Comparison of ENCODE assay signal across 24 cellular contexts in genomic region chr19:7975037-7975436, GRCh38. TPM values are rescaled to one million over a fixed set of nuclear protein-coding genes. Genes with fewer than 3 reads are reported as not detected.
DNase-seq lines count a peak whose midpoint lies in the region; ATAC-seq and TF ChIP-seq lines count a peak whose summit lies in the region.
"Had no signal": no experiment of that assay in that cellular context is flagged by ENCODE, and none has a peak within 500 bp of the region (broad histone marks: within the 10 kb centered on the region; RNA-seq: fewer than 3 reads in every experiment).

No MANE protein-coding gene starts in this region.

- H3K9me3 ChIP-seq in psoas muscle: no peaks in the 10 kb centered on the region
- no peaks in the 10 kb centered on the region for H3K9me3 ChIP-seq in effector memory CD4-positive, alpha-beta T cell (ENCODE audit: control insufficient read depth, low read length)
- H3K9me3 ChIP-seq: prostate gland had no signal

- peak overlapping the region; percentile 29 for H3K27ac ChIP-seq in cingulate gyrus (ENCODE audit: low read depth, low read length)
- no peak overlapping the region for H3K27ac ChIP-seq in psoas muscle
- H3K27ac ChIP-seq in effector memory CD4-positive, alpha-beta T cell (ENCODE audit: insufficient read depth, low read length, poor library complexity, severe bottlenecking): no peak overlapping the region
- H3K27ac ChIP-seq: foreskin keratinocyte, prostate gland, skin epidermis had no signal

- peaks cover 2 to 53% of the 10 kb centered on the region in 2 donors for H3K36me3 ChIP-seq in psoas muscle (ENCODE audit: insufficient read depth in 1 of 2, low read depth in 1 of 2)
- peaks cover 69% of the 10 kb centered on the region for H3K36me3 ChIP-seq in effector memory CD4-positive, alpha-beta T cell (ENCODE audit: control insufficient read depth, insufficient read depth, low read length)

- H3K4me1 ChIP-seq in psoas muscle: peaks cover 22% of the 10 kb centered on the region
- H3K4me1 ChIP-seq in effector memory CD4-positive, alpha-beta T cell (ENCODE audit: control insufficient read depth, insufficient read depth, low read length, poor library complexity, severe bottlenecking): no peaks in the 10 kb centered on the region
- H3K4me1 ChIP-seq: foreskin keratinocyte, prostate gland had no signal

- no peaks in the 10 kb centered on the region for H3K27me3 ChIP-seq in psoas muscle (ENCODE audit: insufficient read depth in 3 of 3, low read length in 2 of 3)
- H3K27me3 ChIP-seq in effector memory CD4-positive, alpha-beta T cell (replicated peaks; ENCODE audit: control insufficient read depth, insufficient read depth, low read length, poor library complexity, severe bottlenecking): no peaks in the 10 kb centered on the region
- H3K27me3 ChIP-seq: foreskin keratinocyte had no signal

- no peak overlapping the region for H3K4me3 ChIP-seq in psoas muscle
- no peak overlapping the region for H3K4me3 ChIP-seq in effector memory CD4-positive, alpha-beta T cell (ENCODE audit: insufficient read depth, low read depth, low read length, poor library complexity, severe bottlenecking)
- H3K4me3 ChIP-seq: prostate gland, skin epidermis had no signal

- 34 to 51% (median 37%) methylated on average over 7 of the region's 7 CpGs for WGBS in psoas muscle, 3 donors

- ATAC-seq in psoas muscle (peak; percentile 51 to 70 (median 56)), GM18505 (IDR thresholded peaks at IDR 0.05; ENCODE audit: unreplicated experiment) (no peak)
- ATAC-seq: activated CD4-positive, CD25-positive, alpha-beta regulatory T cell treated with anti-CD3 and anti-CD28 coated beads, Interleukin-2, amount 50 U/mL, for 24 hours; foreskin keratinocyte; natural killer cell treated with Interleukin-12 subunit alpha and Interleukin-12 subunit beta and Interleukin-15 and Interleukin-18, amount 100 ng/mL, for 72 hours; stimulated activated memory B cell treated with anti-CD40 and anti-IgM and Interleukin-4, amounts not matched to agents 10 μg/mL and 1 μg/mL and 100 μg/mL, for 72 hours had no signal

- DNase-seq in NCI-H2196 (lab: John Stamatoyannopoulos, UW; ENCODE audit: unreplicated experiment) (peak; percentile 22), hippocampal formation (lab: John Stamatoyannopoulos, UW) (peak; percentile 2 to 60), psoas muscle (peak; percentile 43 to 70), NCI-H345 treated with DMSO at 0.1 percent for 48 hours (lab: John Stamatoyannopoulos, UW; ENCODE audit: unreplicated experiment) (no peak), NCI-H146 treated with DMSO at 0.1 percent for 48 hours (lab: John Stamatoyannopoulos, UW; ENCODE audit: unreplicated experiment) (no peak)
- no peak for DNase-seq in effector memory CD4-positive, alpha-beta T cell
- DNase-seq: activated naive CD4-positive, alpha-beta T cell treated with anti-CD3 and anti-CD28 coated beads for 36 hours; activated T-cell treated with anti-CD3 and anti-CD28 coated beads, Interleukin-2, amount 50 U/mL, for 1 hour; aorta; effector CD4-positive, alpha-beta T cell; foreskin keratinocyte; GDM1; kidney glomerular epithelial cell; MM.1S; NCI-H1417 treated with DMSO at 0.1 percent for 48 hours; NCI-H2171; SIG-M5 had no signal

- intact Hi-C loops in psoas muscle (cut with DNase I): loop anchor here in 1 of 2 donors (2.0 kb wide), 1 partner anchor 30 kb away; the partner anchor contains the start of gene ELAVL1

- no peak for TF ChIP-seq POLR2A in GM18505 (IDR thresholded peaks at IDR 0.05; ENCODE audit: borderline replicate concordance, extremely low read depth, insufficient read depth, insufficient read length)

- no peak for TF ChIP-seq CTCF in psoas muscle (IDR thresholded peaks at IDR 0.05)

RNA-seq across cellular contexts. Expression of gene ELAVL1, which starts 30.4 kb away (rescaled TPM):
- total RNA-seq in psoas muscle: 10 to 100 TPM; 44.5 to 57.9 (median 48.0) TPM
- polyA plus RNA-seq in psoas muscle: 10 to 100 TPM; 22.3 to 41.6 (median 41.4) TPM

RNA-seq across cellular contexts. Expression of gene TIMM44, which starts 31.6 kb away (rescaled TPM):
- 10 to 100 TPM; 67.0 to 95.8 (median 80.0) TPM for total RNA-seq in psoas muscle
- 100 to 1,000 TPM in 2 of 3 donors, 10 to 100 TPM in 1; 95.1 to 173 (median 119) TPM for polyA plus RNA-seq in psoas muscle

RNA-seq across cellular contexts. Expression of gene CTXN1, which starts 49.1 kb away (rescaled TPM):
- total RNA-seq in psoas muscle: under 1 TPM in 1 of 4 donors, not detected in 3; 0.30 TPM
- polyA plus RNA-seq in psoas muscle: under 1 TPM in 2 of 3 donors, not detected in 1; 0.04 to 0.25 TPM

RNA-seq across cellular contexts. Expression of gene SNAPC2, which starts 54.9 kb away (rescaled TPM):
- total RNA-seq in psoas muscle: 1 to 10 TPM; 4.6 to 8.7 (median 6.7) TPM
- 10 to 100 TPM in 2 of 3 donors, 1 to 10 TPM in 1; 8.4 to 16.0 (median 10.2) TPM for polyA plus RNA-seq in psoas muscle

Comparison
In these comparisons a context has a peak if more than half of its experiments do, and no peak if none do; other contexts are left out.
1. DNase-seq: peak in NCI-H2196 (single experiment), hippocampal formation (2 of 2) and psoas muscle (2 of 2); none in NCI-H345 treated with DMSO at 0.1 percent for 48 hours (single experiment), effector memory CD4-positive, alpha-beta T cell (0 of 3) and NCI-H146 treated with DMSO at 0.1 percent for 48 hours (single experiment).